In genomic region chr12:66055837-66056319, GRCh38 we compare ENCODE assay signal across 9 cellular contexts.
DNase-seq lines count a peak whose midpoint lies in the region; ATAC-seq and TF ChIP-seq lines count a peak whose summit lies in the region.
"Had no signal": no experiment of that assay in that cellular context is flagged by ENCODE, and none has a peak within 500 bp of the region (broad histone marks: within the 10 kb centered on the region; RNA-seq: fewer than 3 reads in every experiment).

No MANE protein-coding gene starts in this region.

- H3K27ac ChIP-seq in heart left ventricle = no peak overlapping the region

- no peaks in the 10 kb centered on the region for H3K36me3 ChIP-seq in heart left ventricle

- 75 to 87% (median 82%) methylated on average over 2 of the region's 2 CpGs for WGBS in heart left ventricle, 4 donors

- TF ChIP-seq POLR2A in heart left ventricle (IDR thresholded peaks at IDR 0.05) = no peak

- ATAC-seq in GM18867 (IDR thresholded peaks at IDR 0.05; ENCODE audit: unreplicated experiment) (peak; percentile 96), GM21717 (IDR thresholded peaks at IDR 0.05; ENCODE audit: unreplicated experiment) (peak; percentile 89), HG03342 (IDR thresholded peaks at IDR 0.05; ENCODE audit: unreplicated experiment) (peak; percentile 92), heart left ventricle (no peak)

- peaks cover 0 to 10% (median 0%) of the 10 kb centered on the region in 9 donors for H3K27me3 ChIP-seq in heart left ventricle

- intact Hi-C loops in heart left ventricle (cut with DNase I) = no loop called here

- DNase-seq in fibroblast of mammary gland (ENCODE audit: low read depth) (peak; percentile 29), NCI-H748 (lab: John Stamatoyannopoulos, UW; ENCODE audit: unreplicated experiment) (no peak), NCI-H69 (lab: John Stamatoyannopoulos, UW) (no peak), NCI-H345 treated with DMSO at 0.1 percent for 48 hours (lab: John Stamatoyannopoulos, UW; ENCODE audit: unreplicated experiment) (no peak), heart left ventricle (no peak)
- DNase-seq: NCI-H1048 had no signal

- TF ChIP-seq CTCF in fibroblast of mammary gland (conservative IDR thresholded peaks at IDR 0.05; ENCODE audit: control insufficient read depth, insufficient read depth, low read depth, low read length) (no peak), heart left ventricle (IDR thresholded peaks at IDR 0.05) (no peak)

- H3K4me1 ChIP-seq in heart left ventricle = no peaks in the 10 kb centered on the region

- no peak overlapping the region for H3K4me3 ChIP-seq in fibroblast of mammary gland (ENCODE audit: control insufficient read depth, low read depth, low read length)
- no peak overlapping the region for H3K4me3 ChIP-seq in heart left ventricle

- no peaks in the 10 kb centered on the region for H3K9me3 ChIP-seq in heart left ventricle

Comparison
In these comparisons a context has a peak if more than half of its experiments do, and no peak if none do; other contexts are left out.
1. ATAC-seq: peak in GM18867 (single experiment), GM21717 (single experiment) and HG03342 (single experiment); none in heart left ventricle (0 of 4).